In the genomic region with DNA sequence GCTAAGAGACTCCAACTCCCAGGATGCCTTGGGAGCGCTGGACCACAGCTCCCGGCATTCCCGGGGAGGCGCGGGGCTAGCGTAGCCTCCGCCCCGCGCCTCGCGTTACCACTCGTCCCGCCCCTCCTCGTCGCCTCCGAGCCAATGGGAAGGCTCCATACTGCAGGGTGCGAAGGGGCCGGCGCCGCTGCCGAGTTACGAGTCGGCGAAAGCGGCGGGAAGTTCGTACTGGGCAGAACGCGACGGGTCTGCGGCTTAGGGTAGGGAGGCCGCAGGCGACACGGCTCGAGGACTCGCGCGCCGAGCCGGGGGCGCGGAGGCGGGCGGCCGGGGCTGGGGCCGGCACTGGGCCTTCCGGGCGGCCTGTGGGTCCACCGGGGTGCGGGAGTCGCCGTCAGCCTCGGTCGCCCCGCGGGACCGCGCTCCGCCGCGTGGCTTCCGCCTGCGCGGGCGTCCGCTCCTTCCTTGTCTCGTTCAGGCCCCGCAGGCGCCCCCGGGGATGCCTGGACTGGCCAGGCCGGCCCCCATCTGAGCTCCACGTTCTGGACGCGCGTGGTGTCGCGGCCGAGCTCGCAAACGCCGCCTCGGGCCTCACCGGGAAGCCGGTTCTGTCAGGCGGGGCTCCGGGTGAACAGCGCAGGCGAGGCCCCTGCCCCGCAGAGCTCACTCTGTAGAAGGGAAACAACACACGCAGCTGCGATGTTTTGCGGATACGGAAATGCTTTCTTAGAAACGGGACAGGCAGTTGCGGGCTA, we compare ENCODE assay signal across 8 cellular contexts. TPM values are rescaled to one million over a fixed set of nuclear protein-coding genes. Genes with fewer than 3 reads are reported as not detected.
DNase-seq lines count a peak whose midpoint lies in the region; ATAC-seq and TF ChIP-seq lines count a peak whose summit lies in the region.

A gene with protein sequence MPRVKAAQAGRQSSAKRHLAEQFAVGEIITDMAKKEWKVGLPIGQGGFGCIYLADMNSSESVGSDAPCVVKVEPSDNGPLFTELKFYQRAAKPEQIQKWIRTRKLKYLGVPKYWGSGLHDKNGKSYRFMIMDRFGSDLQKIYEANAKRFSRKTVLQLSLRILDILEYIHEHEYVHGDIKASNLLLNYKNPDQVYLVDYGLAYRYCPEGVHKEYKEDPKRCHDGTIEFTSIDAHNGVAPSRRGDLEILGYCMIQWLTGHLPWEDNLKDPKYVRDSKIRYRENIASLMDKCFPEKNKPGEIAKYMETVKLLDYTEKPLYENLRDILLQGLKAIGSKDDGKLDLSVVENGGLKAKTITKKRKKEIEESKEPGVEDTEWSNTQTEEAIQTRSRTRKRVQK (plus strand): TSS at position 195 of the 755 bp plus-strand sequence. CDS start 36,090 bp downstream, outside the sequence.

- no peak for TF ChIP-seq CTCF in C4-2B (conservative IDR thresholded peaks at IDR 0.05)

- H3K36me3 Mint-ChIP-seq in activated CD4-positive, alpha-beta T cell treated with anti-CD3 and anti-CD28 coated beads, Interleukin-2, amount 10 ng/mL, durations not matched to agents 24 days and 14 days (ENCODE audit: low read depth) = peaks cover 4% of the 10 kb centered on the region

- H3K27me3 Mint-ChIP-seq in activated CD4-positive, alpha-beta T cell treated with anti-CD3 and anti-CD28 coated beads, Interleukin-2, amount 10 ng/mL, durations not matched to agents 24 days and 14 days = peaks cover 7% of the 10 kb centered on the region

- DNase-seq in NCI-H69 (lab: John Stamatoyannopoulos, UW) = peak; percentile 99
- peak; percentile 98 for DNase-seq in activated CD4-positive, alpha-beta T cell treated with anti-CD3 and anti-CD28 coated beads, Interleukin-2, amount 10 ng/mL, durations not matched to agents 24 days and 14 days
- DNase-seq in cortex of kidney (lab: John Stamatoyannopoulos, UW) = peak; percentile 44
- DNase-seq in left kidney (ENCODE audit: low read depth, low spot score) = peak; percentile 99
- peak; percentile 94 for DNase-seq in stimulated activated CD4-positive, alpha-beta T cell treated with anti-CD3 and anti-CD28 coated beads, Interleukin-1b, Interleukin-23, amount 100 ng/mL, for 48 hours

- ATAC-seq in GM19372 (IDR thresholded peaks at IDR 0.05; ENCODE audit: low read depth, unreplicated experiment) = peak; percentile 98
- ATAC-seq in HG03521 (IDR thresholded peaks at IDR 0.05; ENCODE audit: unreplicated experiment) = peak; percentile 91

- H3K9me3 Mint-ChIP-seq in activated CD4-positive, alpha-beta T cell treated with anti-CD3 and anti-CD28 coated beads, Interleukin-2, amount 10 ng/mL, durations not matched to agents 24 days and 14 days = no peaks in the 10 kb centered on the region

- intact Hi-C loops in activated CD4-positive, alpha-beta T cell treated with anti-CD3 and anti-CD28 coated beads, Interleukin-2, amount 10 ng/mL, durations not matched to agents 24 days and 14 days (cut with micrococcal nuclease) = loop anchor here (2.0 to 5.0 kb wide), 3 partner anchors 55 to 435 kb away; partner anchors contain the start of genes ATG2B, GSKIP and PAPOLA

- H3K27ac ChIP-seq in C4-2B = peak within 1 kb of the TSS; percentile 79

- peak within 1 kb of the TSS; percentile 97 for H3K4me3 Mint-ChIP-seq in activated CD4-positive, alpha-beta T cell treated with anti-CD3 and anti-CD28 coated beads, Interleukin-2, amount 10 ng/mL, durations not matched to agents 24 days and 14 days

- peak within 1 kb of the TSS; percentile 93 for H3K27ac Mint-ChIP-seq in activated CD4-positive, alpha-beta T cell treated with anti-CD3 and anti-CD28 coated beads, Interleukin-2, amount 10 ng/mL, durations not matched to agents 24 days and 14 days

- H3K4me1 Mint-ChIP-seq in activated CD4-positive, alpha-beta T cell treated with anti-CD3 and anti-CD28 coated beads, Interleukin-2, amount 10 ng/mL, durations not matched to agents 24 days and 14 days = peaks cover 30% of the 10 kb centered on the region

RNA-seq across cellular contexts. Expression of the gene that starts here (rescaled TPM):
- 76.7 and 77.0 TPM in 2 replicates for total RNA-seq in activated CD4-positive, alpha-beta T cell treated with anti-CD3 and anti-CD28 coated beads, Interleukin-2, amount 10 ng/mL, durations not matched to agents 24 days and 14 days

Comparison
In these comparisons a context has a peak if more than half of its experiments do, and no peak if none do; other contexts are left out.
1. Peak in every context shown above with its lines: DNase-seq, ATAC-seq and H3K27ac ChIP-seq.
2. DNase-seq: peak in every context shown above with its lines; median percentile 99 in NCI-H69; 99 in left kidney; 98 in activated CD4-positive, alpha-beta T cell treated with anti-CD3 and anti-CD28 coated beads, Interleukin-2, amount 10 ng/mL, durations not matched to agents 24 days and 14 days; 94 in stimulated activated CD4-positive, alpha-beta T cell treated with anti-CD3 and anti-CD28 coated beads, Interleukin-1b, Interleukin-23, amount 100 ng/mL, for 48 hours; 44 in cortex of kidney.